ENCODE assay signal across 21 cellular contexts in genomic region chr3:1830851-1831250, GRCh38.
A peak's percentile ranks its signal among the peaks of the same experiment; 100 is the strongest.
DNase-seq lines count a peak whose midpoint lies in the region; ATAC-seq and TF ChIP-seq lines count a peak whose summit lies in the region.
"Had no signal": no experiment of that assay in that cellular context is flagged by ENCODE, and none has a peak within 500 bp of the region (broad histone marks: within the 10 kb centered on the region; RNA-seq: fewer than 3 reads in every experiment).

No MANE protein-coding gene starts in this region.

- H3K27ac Mint-ChIP-seq in MCF 10A (ENCODE audit: low read depth, unreplicated experiment): peak overlapping the region; percentile 24
- H3K27ac Mint-ChIP-seq in mesothelial cell of epicardium: peak overlapping the region; percentile 60
- no peak overlapping the region for H3K27ac Mint-ChIP-seq in GM23338
- H3K27ac Mint-ChIP-seq: HFFc6 had no signal

- WGBS in mammary epithelial cell (ENCODE audit: low coverage, missing lambda C conversion rate): 18% methylated on average over 3 of the region's 3 CpGs

- ATAC-seq in HG03439 (IDR thresholded peaks at IDR 0.05; ENCODE audit: unreplicated experiment) (no peak), GM23338 (no peak)
- ATAC-seq: A549 had no signal

- H3K79me2 ChIP-seq in mammary epithelial cell (ENCODE audit: insufficient read depth, low read length) (no peaks in the 10 kb centered on the region), GM23338 (replicated peaks; ENCODE audit: insufficient read depth) (no peaks in the 10 kb centered on the region)

- intact Hi-C loops in MCF 10A (cut with micrococcal nuclease) (no loop called here), mammary epithelial cell (cut with micrococcal nuclease) (no loop called here)

- no peaks in the 10 kb centered on the region for H3K36me3 Mint-ChIP-seq in MCF 10A (ENCODE audit: insufficient read depth, unreplicated experiment)
- no peaks in the 10 kb centered on the region for H3K36me3 Mint-ChIP-seq in mesothelial cell of epicardium
- H3K36me3 Mint-ChIP-seq in GM23338 (ENCODE audit: low read depth): peaks cover 25% of the 10 kb centered on the region
- H3K36me3 Mint-ChIP-seq: CD4-positive, alpha-beta memory T cell had no signal

- no peaks in the 10 kb centered on the region for H4K20me1 ChIP-seq in mammary epithelial cell (ENCODE audit: insufficient read depth, low read length)
- no peaks in the 10 kb centered on the region for H4K20me1 ChIP-seq in GM23338 (replicated peaks; ENCODE audit: insufficient read depth)
- H4K20me1 ChIP-seq: BLaER1 treated with 17β-estradiol and CSF1 and Interleukin-3, amounts not matched to agents 10 nM and 100 nM had no signal

- no peaks in the 10 kb centered on the region for H3K9me2 ChIP-seq in GM23338 (ENCODE audit: insufficient read depth)

- H3K4me2 ChIP-seq in mammary epithelial cell (ENCODE audit: insufficient read depth, low read depth, low read length) (no peak overlapping the region), GM23338 (no peak overlapping the region)
- H3K4me2 ChIP-seq: A549; BLaER1 treated with 17β-estradiol and CSF1 and Interleukin-3, amounts not matched to agents 10 nM and 100 nM had no signal

- dilution Hi-C loops in mammary epithelial cell (cut with HindIII; ENCODE audit: low sequenced_read_pairs): no loop called here

- no peak overlapping the region for H3K9ac ChIP-seq in mammary epithelial cell (ENCODE audit: insufficient read depth, low read length)
- H3K9ac ChIP-seq: BLaER1 treated with 17β-estradiol and CSF1 and Interleukin-3, amounts not matched to agents 10 nM and 100 nM had no signal

- no peak overlapping the region for H3K27ac ChIP-seq in mammary epithelial cell (ENCODE audit: insufficient read depth, low read depth, low read length)
- H3K27ac ChIP-seq in GM23338 (ENCODE audit: low read depth): no peak overlapping the region
- H3K27ac ChIP-seq in caudate nucleus (ENCODE audit: low read depth, low read length): no peak overlapping the region
- H3K27ac ChIP-seq: A549; BLaER1 treated with 17β-estradiol and CSF1 and Interleukin-3, amounts not matched to agents 10 nM and 100 nM had no signal

- H3F3A ChIP-seq in GM23338 (replicated peaks; ENCODE audit: low read depth): no peaks in the 10 kb centered on the region

- no peaks in the 10 kb centered on the region for H3K27me3 ChIP-seq in mammary epithelial cell (ENCODE audit: insufficient read depth, low read length)
- no peaks in the 10 kb centered on the region for H3K27me3 ChIP-seq in GM23338 (ENCODE audit: insufficient read depth)
- H3K27me3 ChIP-seq: BE2C; BLaER1 treated with 17β-estradiol and CSF1 and Interleukin-3, amounts not matched to agents 10 nM and 100 nM had no signal

- H3K9me3 Mint-ChIP-seq in MCF 10A (ENCODE audit: unreplicated experiment) (no peaks in the 10 kb centered on the region), mesothelial cell of epicardium (peaks cover 12% of the 10 kb centered on the region), GM23338 (peaks cover 94% of the 10 kb centered on the region)

- BruUV-seq in MCF 10A (replicated peaks; lab: Mats Ljungman, UMichigan) (no TSS peak), mammary epithelial cell (replicated peaks; lab: Mats Ljungman, UMichigan) (no TSS peak)

- no peak for DNase-seq in MCF 10A (ENCODE audit: unreplicated experiment)
- DNase-seq in mammary epithelial cell: no peak
- peak; percentile 40 for DNase-seq in kidney glomerular epithelial cell (lab: John Stamatoyannopoulos, UW)
- no peak for DNase-seq in mesothelial cell of epicardium (ENCODE audit: low spot score in 2 of 2, unreplicated experiment in 2 of 2)
- DNase-seq in retinal pigment epithelial cell (ENCODE audit: low read depth): peak; percentile 71
- DNase-seq in GM23338 (ENCODE audit: low spot score): no peak
- no peak for DNase-seq in caudate nucleus (lab: John Stamatoyannopoulos, UW)
- DNase-seq: 8988T; ACHN; AML-193; BE2C; CD4-positive, alpha-beta memory T cell; COR-L47; DMS153; DND-41; GOT3; HFFc6 had no signal

- CTCF ChIA-PET in MCF 10A (lab: Yijun Ruan, JAX): no interaction called here
- CTCF ChIA-PET in mammary epithelial cell (lab: Charles Lee; ENCODE audit: low non-redundant PET): no interaction called here

- no peak overlapping the region for H3K4me3 Mint-ChIP-seq in MCF 10A (ENCODE audit: unreplicated experiment)
- H3K4me3 Mint-ChIP-seq in mesothelial cell of epicardium: no peak overlapping the region
- no peak overlapping the region for H3K4me3 Mint-ChIP-seq in GM23338
- H3K4me3 Mint-ChIP-seq: CD4-positive, alpha-beta memory T cell; HFFc6 had no signal

- no peaks in the 10 kb centered on the region for H3K4me1 Mint-ChIP-seq in MCF 10A (ENCODE audit: insufficient read depth, unreplicated experiment)
- peaks cover 13% of the 10 kb centered on the region for H3K4me1 Mint-ChIP-seq in mesothelial cell of epicardium
- no peaks in the 10 kb centered on the region for H3K4me1 Mint-ChIP-seq in GM23338
- H3K4me1 Mint-ChIP-seq: CD4-positive, alpha-beta memory T cell had no signal

- H3K4me1 ChIP-seq in mammary epithelial cell (ENCODE audit: insufficient read depth, low read length) (no peaks in the 10 kb centered on the region), GM23338 (ENCODE audit: insufficient read depth) (no peaks in the 10 kb centered on the region)
- H3K4me1 ChIP-seq: A549; BE2C; BLaER1 treated with 17β-estradiol and CSF1 and Interleukin-3, amounts not matched to agents 10 nM and 100 nM; HAP-1 had no signal

- H3K4me3 ChIP-seq in mammary epithelial cell (replicated peaks in 1 of 3; ENCODE audit: insufficient read depth in 1 of 3, low read depth in 2 of 3, low read length in 3 of 3): no peak overlapping the region
- no peak overlapping the region for H3K4me3 ChIP-seq in retinal pigment epithelial cell (ENCODE audit: low read length)
- H3K4me3 ChIP-seq in GM23338: no peak overlapping the region
- H3K4me3 ChIP-seq: A549; BLaER1 treated with 17β-estradiol and CSF1 and Interleukin-3, amounts not matched to agents 10 nM and 100 nM; HAP-1 had no signal

- TF ChIP-seq CTCF in MCF 10A (IDR thresholded peaks at IDR 0.05; ENCODE audit: unreplicated experiment) (no peak), mammary epithelial cell (conservative IDR thresholded peaks at IDR 0.05 in 1 of 2, IDR thresholded peaks at IDR 0.05 in 1 of 2; ENCODE audit: extremely low read depth in 1 of 2, insufficient read depth in 1 of 2, low read depth in 1 of 2, low read length in 2 of 2) (no peak), mesothelial cell of epicardium (IDR thresholded peaks at IDR 0.05; ENCODE audit: unreplicated experiment) (no peak), retinal pigment epithelial cell (conservative IDR thresholded peaks at IDR 0.05; ENCODE audit: low read depth, low read length) (no peak), GM23338 (conservative IDR thresholded peaks at IDR 0.05; ENCODE audit: low read depth in 2 of 2) (no peak)

- H3K36me3 ChIP-seq in mammary epithelial cell (ENCODE audit: insufficient read depth, low read length): no peaks in the 10 kb centered on the region
- H3K36me3 ChIP-seq in GM23338 (ENCODE audit: insufficient read depth): no peaks in the 10 kb centered on the region
- H3K36me3 ChIP-seq: BE2C; BLaER1 treated with 17β-estradiol and CSF1 and Interleukin-3, amounts not matched to agents 10 nM and 100 nM; HAP-1 had no signal

- in situ Hi-C loops in mammary epithelial cell (cut with MboI; ENCODE audit: low sequenced_read_pairs in 2 of 2): no loop called here

- H2AFZ ChIP-seq in mammary epithelial cell (ENCODE audit: low read depth, low read length) (no peak overlapping the region), GM23338 (no peak overlapping the region)

- H3K9me3 ChIP-seq in mammary epithelial cell (replicated peaks; ENCODE audit: insufficient read depth, low read length): peaks cover 20% of the 10 kb centered on the region
- H3K9me3 ChIP-seq: A549; BE2C; BLaER1 treated with 17β-estradiol and CSF1 and Interleukin-3, amounts not matched to agents 10 nM and 100 nM; HAP-1 had no signal

- H3K27me3 Mint-ChIP-seq in MCF 10A (ENCODE audit: insufficient read depth, unreplicated experiment) (no peaks in the 10 kb centered on the region), mesothelial cell of epicardium (ENCODE audit: low read depth) (no peaks in the 10 kb centered on the region), GM23338 (ENCODE audit: insufficient read depth, low read depth, poor library complexity) (no peaks in the 10 kb centered on the region)
- H3K27me3 Mint-ChIP-seq: CD4-positive, alpha-beta memory T cell had no signal

- POLR2A ChIA-PET in MCF 10A (lab: Yijun Ruan, JAX): no interaction called here

TF ChIP-seq in GM23338, 12 proteins besides CTCF, POLR2A, EP300 and RAD21 (continues in another document):
- TF ChIP-seq REST (IDR thresholded peaks at IDR 0.05; ENCODE audit: unreplicated experiment) (no peak), CREB1 (CRISPR knock-in tag; IDR thresholded peaks at IDR 0.05; ENCODE audit: low read depth) (no peak), EZH2phosphoT487 (IDR thresholded peaks at IDR 0.05; ENCODE audit: unreplicated experiment) (no peak)

Comparison
In these comparisons a context has a peak if more than half of its experiments do, and no peak if none do; other contexts are left out.
1. DNase-seq: peak in kidney glomerular epithelial cell (single experiment) and retinal pigment epithelial cell (single experiment); none in MCF 10A (single experiment), mammary epithelial cell (single experiment), mesothelial cell of epicardium (0 of 2), GM23338 (single experiment) and caudate nucleus (0 of 61).